6 cellular contexts compared by ENCODE assay signal in the genomic region with DNA sequence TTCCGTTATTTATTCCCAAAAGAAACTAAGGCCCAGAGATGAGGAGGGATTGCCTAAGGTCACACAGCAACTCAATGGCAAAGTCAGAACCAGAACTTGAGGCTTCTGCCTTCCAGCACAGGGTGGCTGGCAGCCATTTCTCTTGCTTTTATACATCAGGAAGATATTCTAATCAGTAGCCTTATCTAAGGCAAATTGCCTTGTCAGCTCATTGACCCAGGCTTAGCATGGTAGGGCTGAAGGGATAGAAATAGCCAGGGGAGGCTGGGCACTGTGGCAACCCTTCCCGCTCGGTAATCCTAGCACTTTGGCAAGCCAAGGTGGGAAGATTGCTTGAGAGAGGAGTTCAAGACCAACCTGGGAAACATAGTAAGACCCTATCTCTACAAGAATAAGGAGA. TPM values are rescaled to one million over a fixed set of nuclear protein-coding genes. Genes with fewer than 3 reads are reported as not detected.
"Had no signal": no experiment of that assay in that cellular context is flagged by ENCODE, and none has a peak within 500 bp of the region (broad histone marks: within the 10 kb centered on the region; RNA-seq: fewer than 3 reads in every experiment).

No MANE protein-coding gene starts in this region.

RNA-seq across cellular contexts. Expression of a gene that starts 2.3 kb away (rescaled TPM):
- total RNA-seq: OCI-LY7, SJSA1 had no signal
- polyA plus RNA-seq: SK-N-SH had no signal

RNA-seq across cellular contexts. Expression of a gene that starts 40.0 kb away (rescaled TPM):
- total RNA-seq: M059J, NCI-H460, OCI-LY7, Peyer's patch, SJSA1 had no signal
- polyA plus RNA-seq: SK-N-SH had no signal
